In genomic region chr6:37981626-37982025, GRCh38 we compare ENCODE assay signal across 23 cellular contexts.
"Had no signal": no experiment of that assay in that cellular context is flagged by ENCODE, and none has a peak within 500 bp of the region (broad histone marks: within the 10 kb centered on the region; RNA-seq: fewer than 3 reads in every experiment).

No MANE protein-coding gene starts in this region.

- H3K27me3 ChIP-seq: body of pancreas, esophagus squamous epithelium, gastroesophageal sphincter had no signal

- H3K9me3 ChIP-seq: body of pancreas, esophagus squamous epithelium, gastroesophageal sphincter had no signal

- DNase-seq: activated CD4-positive, alpha-beta memory T cell treated with anti-CD3 and anti-CD28 coated beads for 36 hours; activated CD4-positive, alpha-beta T cell treated with anti-CD3 and anti-CD28 coated beads for 36 hours; activated CD4-positive, alpha-beta T cell treated with anti-CD3 and anti-CD28 coated beads, Interleukin-2, amount 10 ng/mL, durations not matched to agents 24 days and 14 days; activated CD4-positive, CD25-positive, alpha-beta regulatory T cell; activated CD4-positive, CD25-positive, alpha-beta regulatory T cell treated with anti-CD3 and anti-CD28 coated beads, Interleukin-2, amount 50 U/mL, for 72 hours; activated CD8-positive, alpha-beta memory T cell treated with anti-CD3 and anti-CD28 coated beads, Interleukin-2, amount 10 ng/mL, durations not matched to agents 7 days and 5 days; activated CD8-positive, alpha-beta memory T cell treated with anti-CD3 and anti-CD28 coated beads, Interleukin-2, amount 50 U/mL, for 4 hours; activated CD8-positive, alpha-beta T cell treated with anti-CD3 and anti-CD28 coated beads, Interleukin-2, amount 10 ng/mL, durations not matched to agents 7 days and 5 days; activated effector memory CD4-positive, alpha-beta T cell treated with anti-CD3 and anti-CD28 coated beads, Interleukin-2, amount 50 U/mL, for 16 hours; activated naive CD4-positive, alpha-beta T cell treated with anti-CD3 and anti-CD28 coated beads for 36 hours; activated naive CD8-positive, alpha-beta T cell treated with anti-CD3 and anti-CD28 coated beads for 36 hours; activated naive CD8-positive, alpha-beta T cell treated with anti-CD3 and anti-CD28 coated beads, Interleukin-2, amount 50 U/mL, for 24 hours; activated T-cell treated with anti-CD3 and anti-CD28 coated beads, Interleukin-2, amount 50 U/mL, for 1 hour; activated T-cell treated with anti-CD3 and anti-CD28 coated beads, Interleukin-2, amount 50 U/mL, for 48 hours; body of pancreas; caudate nucleus; cortex of kidney; effector CD8-positive, alpha-beta T cell; esophagus squamous epithelium; foreskin melanocyte; T-helper 2 cell had no signal

- H3K36me3 ChIP-seq: esophagus squamous epithelium, gastroesophageal sphincter had no signal

- ATAC-seq: activated CD4-positive, alpha-beta T cell treated with anti-CD3 and anti-CD28 coated beads for 36 hours; activated CD8-positive, alpha-beta memory T cell treated with anti-CD3 and anti-CD28 coated beads, Interleukin-2, amount 10 ng/mL, durations not matched to agents 7 days and 5 days; activated CD8-positive, alpha-beta T cell treated with anti-CD3 and anti-CD28 coated beads, Interleukin-2, amount 10 ng/mL, durations not matched to agents 7 days and 5 days; activated naive CD8-positive, alpha-beta T cell treated with anti-CD3 and anti-CD28 coated beads, Interleukin-2, amount 50 U/mL, for 24 hours; body of pancreas; gastroesophageal sphincter had no signal

- H3K4me3 ChIP-seq: body of pancreas, esophagus squamous epithelium, gastroesophageal sphincter had no signal

- H3K27ac ChIP-seq: body of pancreas, epithelial cell of prostate, esophagus squamous epithelium, gastroesophageal sphincter had no signal
